16 cellular contexts compared by ENCODE assay signal in the genomic region with DNA sequence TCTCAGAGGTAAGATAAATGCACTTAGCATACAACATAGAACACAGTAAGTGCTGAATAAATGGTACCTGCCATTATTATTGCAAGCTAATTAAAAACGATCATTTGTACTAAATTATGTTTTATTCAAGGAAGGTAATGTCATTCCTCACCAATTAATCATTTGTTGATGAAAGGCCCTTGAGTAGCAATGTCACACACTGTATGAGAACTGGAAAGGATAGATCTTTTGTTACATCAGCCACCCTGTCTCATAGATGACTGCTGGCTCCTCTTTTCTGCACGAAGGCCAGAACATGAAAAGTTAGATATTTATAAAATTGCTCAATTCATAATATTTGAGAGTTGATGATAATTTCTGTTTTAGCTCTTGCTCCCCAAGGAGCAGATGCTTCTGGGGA.
DNase-seq lines count a peak whose midpoint lies in the region; ATAC-seq and TF ChIP-seq lines count a peak whose summit lies in the region.
"Had no signal": no experiment of that assay in that cellular context is flagged by ENCODE, and none has a peak within 500 bp of the region (broad histone marks: within the 10 kb centered on the region; RNA-seq: fewer than 3 reads in every experiment).

No MANE protein-coding gene starts in this region.

- no peak for TF ChIP-seq CTCF in SK-N-SH (IDR thresholded peaks at IDR 0.05)
- no peak for TF ChIP-seq CTCF in fibroblast of pulmonary artery (IDR thresholded peaks at IDR 0.05; ENCODE audit: low read length, missing control alignments)
- TF ChIP-seq CTCF in osteoblast (IDR thresholded peaks at IDR 0.05; ENCODE audit: extremely low read depth, low read depth, low read length) = no peak

- no peak overlapping the region for H3K4me2 ChIP-seq in SK-N-SH
- H3K4me2 ChIP-seq in osteoblast (ENCODE audit: insufficient read depth, low read length) = peak overlapping the region; percentile 80

- H3K79me2 ChIP-seq in SK-N-SH (ENCODE audit: insufficient read depth) = peaks cover 25% of the 10 kb centered on the region; the same call in 1 of the 2 replicates
- H3K79me2 ChIP-seq in osteoblast (ENCODE audit: insufficient read depth, low read length) = peaks cover 2% of the 10 kb centered on the region

- H3K9me3 ChIP-seq in SK-N-SH = no peaks in the 10 kb centered on the region
- H3K9me3 ChIP-seq in osteoblast (ENCODE audit: low read depth, low read length) = no peaks in the 10 kb centered on the region
- no peaks in the 10 kb centered on the region for H3K9me3 ChIP-seq in aorta (ENCODE audit: control insufficient read depth, low read length)

- POLR2A ChIA-PET in SK-N-SH (lab: Yijun Ruan, JAX) = no interaction called here

- H3K9ac ChIP-seq in SK-N-SH = no peak overlapping the region

- intact Hi-C loops in aorta (cut with DNase I) = loop anchor here in 1 of 2 donors (10.0 kb wide), 1 partner anchor 782 kb away; no protein-coding TSS in a partner anchor

- 86% methylated on average over 2 of the region's 2 CpGs for WGBS in SK-N-SH (ENCODE audit: low lambda C conversion rate)
- WGBS in aorta, 2 donors = 59 to 60% methylated on average over 2 of the region's 2 CpGs

- H3K27me3 ChIP-seq in SK-N-SH (ENCODE audit: insufficient read depth) (no peaks in the 10 kb centered on the region), osteoblast (ENCODE audit: insufficient read depth, low read length) (no peaks in the 10 kb centered on the region), aorta (ENCODE audit: control insufficient read depth in 1 of 2, insufficient read depth in 2 of 2, low read length in 1 of 2) (no peaks in the 10 kb centered on the region)
- H3K27me3 ChIP-seq: neutrophil had no signal

- H4K20me1 ChIP-seq in SK-N-SH (ENCODE audit: insufficient read depth) (no peaks in the 10 kb centered on the region), osteoblast (ENCODE audit: insufficient read depth, low read length) (no peaks in the 10 kb centered on the region)

- H3K4me3 ChIP-seq in SK-N-SH (ENCODE audit: low read depth in 2 of 2, low read length in 1 of 2) (no peak overlapping the region), fibroblast of pulmonary artery (replicated peaks; ENCODE audit: low read depth, low read length) (no peak overlapping the region), osteoblast (ENCODE audit: insufficient read depth, low read length) (no peak overlapping the region), aorta (ENCODE audit: low read length in 2 of 2) (no peak overlapping the region)

- no peak for TF ChIP-seq EP300 in SK-N-SH (IDR thresholded peaks at IDR 0.05; ENCODE audit: borderline replicate concordance in 1 of 2, low read depth in 1 of 2, low read length in 1 of 2)

- H3K9me2 ChIP-seq in SK-N-SH = no peaks in the 10 kb centered on the region

- H3K27ac ChIP-seq in SK-N-SH (ENCODE audit: low read depth in 2 of 2, low read length in 1 of 2) (peak overlapping the region; percentile 85 to 94), osteoblast (ENCODE audit: low read depth, low read length) (peak overlapping the region; percentile 98), aorta (ENCODE audit: low read depth in 1 of 2, low read length in 2 of 2) (peak overlapping the region; percentile 84 to 95)
- H3K27ac ChIP-seq: 22Rv1, neutrophil, WERI-Rb-1 had no signal

- no peak for TF ChIP-seq RAD21 in SK-N-SH (IDR thresholded peaks at IDR 0.05; ENCODE audit: low read length)

- no peak for ATAC-seq in SK-N-SH treated with all-trans-retinoic acid at 6 μM for 48 hours
- peak; percentile 71 for ATAC-seq in aorta (ENCODE audit: low FRiP score)
- no peak for ATAC-seq in GM19324 (IDR thresholded peaks at IDR 0.05; ENCODE audit: low FRiP score, unreplicated experiment)
- ATAC-seq in GM21447 (IDR thresholded peaks at IDR 0.05; ENCODE audit: unreplicated experiment) = no peak
- ATAC-seq: HCT116; stimulated activated effector memory CD8-positive, alpha-beta T cell treated with anti-CD3 and anti-CD28 coated beads, Interleukin-12 subunit alpha, Interleukin-12 subunit beta, amount 100 ng/mL, for 72 hours had no signal

- no peak for DNase-seq in SK-N-SH
- peak; percentile 38 for DNase-seq in fibroblast of pulmonary artery (ENCODE audit: low read depth)
- DNase-seq in osteoblast (ENCODE audit: insufficient read length, low spot score, missing footprints) = no peak
- no peak for DNase-seq in aorta
- DNase-seq in activated CD8-positive, alpha-beta memory T cell treated with anti-CD3 and anti-CD28 coated beads, Interleukin-2, amount 50 U/mL, for 4 hours = no peak
- DNase-seq: amygdala, islet precursor cell, NCI-H1417 treated with DMSO at 0.1 percent for 48 hours, WERI-Rb-1 had no signal

- H3K4me1 ChIP-seq in SK-N-SH (ENCODE audit: control insufficient read depth in 1 of 2, insufficient read depth in 2 of 2, low read depth in 1 of 2, low read length in 1 of 2) (peaks cover 9 to 44% of the 10 kb centered on the region in 2 experiments), osteoblast (ENCODE audit: insufficient read depth, low read length) (peaks cover 54% of the 10 kb centered on the region), aorta (ENCODE audit: control insufficient read depth in 1 of 2, insufficient read depth in 2 of 2, low read length in 2 of 2) (peaks cover 5% of the 10 kb centered on the region in 2 donors)

- H3F3A ChIP-seq in SK-N-SH (replicated peaks; ENCODE audit: insufficient read depth) = peaks cover 40% of the 10 kb centered on the region

- H2AFZ ChIP-seq in SK-N-SH (ENCODE audit: low read depth) (no peak overlapping the region), osteoblast (ENCODE audit: low read length) (no peak overlapping the region)

- CTCF ChIA-PET in SK-N-SH (lab: Yijun Ruan, JAX) = interaction anchor here (0.7 to 1.8 kb wide), 3 partner anchors 16 to 346 kb away, joined by 3 to 4 read pairs (median 3); no protein-coding TSS in a partner anchor

- H3K36me3 ChIP-seq in SK-N-SH (replicated peaks in 1 of 2; ENCODE audit: control insufficient read depth in 1 of 2, insufficient read depth in 2 of 2, low read length in 1 of 2) (peaks cover 26 to 30% of the 10 kb centered on the region in 2 experiments), osteoblast (ENCODE audit: insufficient read depth, low read length) (peaks cover 4% of the 10 kb centered on the region), aorta (ENCODE audit: control insufficient read depth in 1 of 2, insufficient read depth in 2 of 2, low read length in 1 of 2) (no peaks in the 10 kb centered on the region)
- H3K36me3 ChIP-seq: neutrophil, WERI-Rb-1 had no signal

TF ChIP-seq in SK-N-SH, 30 proteins besides CTCF, POLR2A, EP300 and RAD21 (continues in another document):
- TF ChIP-seq, protein P1, sequence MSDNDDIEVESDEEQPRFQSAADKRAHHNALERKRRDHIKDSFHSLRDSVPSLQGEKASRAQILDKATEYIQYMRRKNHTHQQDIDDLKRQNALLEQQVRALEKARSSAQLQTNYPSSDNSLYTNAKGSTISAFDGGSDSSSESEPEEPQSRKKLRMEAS (IDR thresholded peaks at IDR 0.05; ENCODE audit: low read depth) = no peak
- TF ChIP-seq, protein P2, sequence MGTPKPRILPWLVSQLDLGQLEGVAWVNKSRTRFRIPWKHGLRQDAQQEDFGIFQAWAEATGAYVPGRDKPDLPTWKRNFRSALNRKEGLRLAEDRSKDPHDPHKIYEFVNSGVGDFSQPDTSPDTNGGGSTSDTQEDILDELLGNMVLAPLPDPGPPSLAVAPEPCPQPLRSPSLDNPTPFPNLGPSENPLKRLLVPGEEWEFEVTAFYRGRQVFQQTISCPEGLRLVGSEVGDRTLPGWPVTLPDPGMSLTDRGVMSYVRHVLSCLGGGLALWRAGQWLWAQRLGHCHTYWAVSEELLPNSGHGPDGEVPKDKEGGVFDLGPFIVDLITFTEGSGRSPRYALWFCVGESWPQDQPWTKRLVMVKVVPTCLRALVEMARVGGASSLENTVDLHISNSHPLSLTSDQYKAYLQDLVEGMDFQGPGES (IDR thresholded peaks at IDR 0.05; ENCODE audit: low read depth, low read length) = no peak
- TF ChIP-seq TEAD4 (IDR thresholded peaks at IDR 0.05; ENCODE audit: borderline replicate concordance, insufficient read depth) (no peak), TAF1 (IDR thresholded peaks at IDR 0.05; ENCODE audit: borderline replicate concordance, low read depth, low read length) (no peak), RCOR1 (IDR thresholded peaks at IDR 0.05; ENCODE audit: low read length) (no peak), ELF1 (IDR thresholded peaks at IDR 0.05) (no peak), EZH2phosphoT487 (IDR thresholded peaks at IDR 0.05; ENCODE audit: borderline replicate concordance, low read depth) (no peak), POLR2AphosphoS5 (IDR thresholded peaks at IDR 0.05; ENCODE audit: low read depth, low read length) (no peak)

TF ChIP-seq in SK-N-SH treated with all-trans-retinoic acid at 6 μM for 48 hours, 23 proteins besides CTCF, POLR2A, EP300 and RAD21:
- TF ChIP-seq PPARA (CRISPR knock-in tag; IDR thresholded peaks at IDR 0.05; ENCODE audit: borderline replicate concordance) (no peak), TOX (CRISPR knock-in tag; IDR thresholded peaks at IDR 0.05; ENCODE audit: borderline replicate concordance) (no peak)
TF ChIP-seq in SK-N-SH treated with all-trans-retinoic acid at 6 μM for 48 hours: peak in this region for 0.
